1 cellular context compared by ENCODE assay signal in genomic region chr12:94849411-94849976, GRCh38.
TF ChIP-seq lines count a peak whose summit lies in the region.

No MANE protein-coding gene starts in this region.

TF ChIP-seq in K562, 482 proteins besides CTCF, POLR2A, EP300 and RAD21 (continued from another document):
- TF ChIP-seq, protein P1, sequence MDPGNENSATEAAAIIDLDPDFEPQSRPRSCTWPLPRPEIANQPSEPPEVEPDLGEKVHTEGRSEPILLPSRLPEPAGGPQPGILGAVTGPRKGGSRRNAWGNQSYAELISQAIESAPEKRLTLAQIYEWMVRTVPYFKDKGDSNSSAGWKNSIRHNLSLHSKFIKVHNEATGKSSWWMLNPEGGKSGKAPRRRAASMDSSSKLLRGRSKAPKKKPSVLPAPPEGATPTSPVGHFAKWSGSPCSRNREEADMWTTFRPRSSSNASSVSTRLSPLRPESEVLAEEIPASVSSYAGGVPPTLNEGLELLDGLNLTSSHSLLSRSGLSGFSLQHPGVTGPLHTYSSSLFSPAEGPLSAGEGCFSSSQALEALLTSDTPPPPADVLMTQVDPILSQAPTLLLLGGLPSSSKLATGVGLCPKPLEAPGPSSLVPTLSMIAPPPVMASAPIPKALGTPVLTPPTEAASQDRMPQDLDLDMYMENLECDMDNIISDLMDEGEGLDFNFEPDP (CRISPR knock-in tag; IDR thresholded peaks at IDR 0.05) = no peak
- TF ChIP-seq SMC3 (conservative IDR thresholded peaks at IDR 0.05; ENCODE audit: insufficient read depth, low read depth, low read length) = no peak
- TF ChIP-seq PCBP1 (IDR thresholded peaks at IDR 0.05; ENCODE audit: low read depth, low read length, poor library complexity, severe bottlenecking) = no peak
- no peak for TF ChIP-seq POU5F1 (IDR thresholded peaks at IDR 0.05; ENCODE audit: borderline replicate concordance, low read depth, low read length, partially characterized antibody)
- TF ChIP-seq, protein P2, sequence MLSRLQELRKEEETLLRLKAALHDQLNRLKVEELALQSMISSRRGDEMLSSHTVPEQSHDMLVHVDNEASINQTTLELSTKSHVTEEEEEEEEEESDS (CRISPR knock-in tag; IDR thresholded peaks at IDR 0.05) = no peak
